ENCODE assay signal across 24 cellular contexts in the genomic region with DNA sequence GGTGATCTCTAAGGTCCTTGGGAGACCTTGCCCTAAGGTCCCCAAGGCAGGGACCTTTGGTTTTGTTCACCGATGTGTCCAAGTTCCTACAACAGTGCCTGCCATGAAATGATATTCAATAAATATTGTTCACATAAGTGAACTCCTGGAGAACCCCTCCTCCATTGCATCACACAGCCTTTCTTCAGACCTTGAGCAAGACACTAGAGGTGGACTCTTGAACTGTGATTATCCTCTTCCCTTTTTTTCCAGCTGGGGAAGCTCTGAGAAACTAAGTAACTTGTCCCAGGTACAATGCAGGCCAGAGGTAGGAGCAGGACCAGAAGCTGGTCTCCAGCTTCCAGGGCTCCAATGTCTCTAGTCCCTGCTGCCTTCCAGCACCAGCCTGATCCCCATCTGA.
"Had no signal": no experiment of that assay in that cellular context is flagged by ENCODE, and none has a peak within 500 bp of the region (broad histone marks: within the 10 kb centered on the region; RNA-seq: fewer than 3 reads in every experiment).

No MANE protein-coding gene starts in this region.

- H3K4me3 Mint-ChIP-seq: activated CD4-positive, alpha-beta memory T cell treated with anti-CD3 and anti-CD28 coated beads, Interleukin-2, amount 10 ng/mL, durations not matched to agents 7 days and 5 days; activated naive CD4-positive, alpha-beta T cell treated with anti-CD3 and anti-CD28 coated beads, Interleukin-2, amount 50 U/mL, for 24 hours; dendritic cell treated with granulocyte-macrophage colony-stimulating factor and Interleukin-4, amounts not matched to agents 40 ng/mL and 50 ng/mL, for 4 days; naive B cell; neural progenitor cell; stimulated activated memory B cell treated with anti-CD40 and anti-IgM and Interleukin-4, amounts not matched to agents 10 μg/mL and 1 μg/mL and 100 μg/mL, for 72 hours; T-helper 17 cell had no signal

- H3K4me3 ChIP-seq: ascending aorta, left lung, lung, neural progenitor cell, psoas muscle, stomach, suprapubic skin, transverse colon, vagina had no signal

- H3K27me3 Mint-ChIP-seq: activated naive CD4-positive, alpha-beta T cell treated with anti-CD3 and anti-CD28 coated beads, Interleukin-2, amount 50 U/mL, for 24 hours; stimulated activated memory B cell treated with anti-CD40 and anti-IgM and Interleukin-4, amounts not matched to agents 10 μg/mL and 1 μg/mL and 100 μg/mL, for 72 hours had no signal

- H3K4me1 Mint-ChIP-seq: activated CD4-positive, alpha-beta memory T cell treated with anti-CD3 and anti-CD28 coated beads, Interleukin-2, amount 10 ng/mL, durations not matched to agents 7 days and 5 days; activated naive CD4-positive, alpha-beta T cell treated with anti-CD3 and anti-CD28 coated beads, Interleukin-2, amount 50 U/mL, for 24 hours had no signal

- H3K9me3 ChIP-seq: ascending aorta, left lung, psoas muscle, stomach, suprapubic skin, transverse colon, vagina had no signal

- H3K36me3 Mint-ChIP-seq: activated naive CD4-positive, alpha-beta T cell treated with anti-CD3 and anti-CD28 coated beads, Interleukin-2, amount 50 U/mL, for 24 hours; naive B cell; neural progenitor cell; stimulated activated memory B cell treated with anti-CD40 and anti-IgM and Interleukin-4, amounts not matched to agents 10 μg/mL and 1 μg/mL and 100 μg/mL, for 72 hours had no signal

- H3K4me1 ChIP-seq: ascending aorta, left lung, psoas muscle, stomach, transverse colon, vagina had no signal

- ATAC-seq: foreskin keratinocyte; left lung; psoas muscle; right cardiac atrium; stimulated activated memory B cell treated with anti-CD40 and anti-IgM and Interleukin-4, amounts not matched to agents 10 μg/mL and 1 μg/mL and 100 μg/mL, for 72 hours; T-helper 17 cell had no signal

- H3K36me3 ChIP-seq: ascending aorta, brain microvascular endothelial cell, left lung, neural progenitor cell, stomach, suprapubic skin, transverse colon, vagina had no signal

- H3K27me3 ChIP-seq: ascending aorta, brain microvascular endothelial cell, neural progenitor cell, vagina had no signal

- DNase-seq: activated CD4-positive, alpha-beta memory T cell treated with anti-CD3 and anti-CD28 coated beads, Interleukin-2, amount 10 ng/mL, durations not matched to agents 7 days and 5 days; activated CD4-positive, alpha-beta T cell treated with anti-CD3 and anti-CD28 coated beads for 48 hours; activated effector memory CD4-positive, alpha-beta T cell treated with anti-CD3 and anti-CD28 coated beads, Interleukin-2, amount 50 U/mL, for 16 hours; brain microvascular endothelial cell; caudate nucleus; effector CD4-positive, alpha-beta T cell; erythroblast; foreskin keratinocyte; naive B cell; psoas muscle; right cardiac atrium; stimulated activated CD4-positive, alpha-beta T cell treated with anti-CD3 and anti-CD28 coated beads, Interleukin-12 subunit alpha, Interleukin-12 subunit beta, amount 100 ng/mL, for 4 hours; stomach; T-helper 17 cell; transverse colon had no signal

- H3K27ac Mint-ChIP-seq: activated CD4-positive, alpha-beta memory T cell treated with anti-CD3 and anti-CD28 coated beads, Interleukin-2, amount 10 ng/mL, durations not matched to agents 7 days and 5 days; activated naive CD4-positive, alpha-beta T cell treated with anti-CD3 and anti-CD28 coated beads, Interleukin-2, amount 50 U/mL, for 24 hours; dendritic cell treated with granulocyte-macrophage colony-stimulating factor and Interleukin-4, amounts not matched to agents 40 ng/mL and 50 ng/mL, for 4 days; neural progenitor cell; stimulated activated memory B cell treated with anti-CD40 and anti-IgM and Interleukin-4, amounts not matched to agents 10 μg/mL and 1 μg/mL and 100 μg/mL, for 72 hours; T-helper 17 cell had no signal

- H3K27ac ChIP-seq: ascending aorta, brain microvascular endothelial cell, foreskin keratinocyte, left lung, neural progenitor cell, psoas muscle, stomach, suprapubic skin, transverse colon, vagina had no signal

- H3K9me3 Mint-ChIP-seq: activated CD4-positive, alpha-beta memory T cell treated with anti-CD3 and anti-CD28 coated beads, Interleukin-2, amount 10 ng/mL, durations not matched to agents 7 days and 5 days; activated naive CD4-positive, alpha-beta T cell treated with anti-CD3 and anti-CD28 coated beads, Interleukin-2, amount 50 U/mL, for 24 hours; dendritic cell treated with granulocyte-macrophage colony-stimulating factor and Interleukin-4, amounts not matched to agents 40 ng/mL and 50 ng/mL, for 4 days; naive B cell; neural progenitor cell; stimulated activated memory B cell treated with anti-CD40 and anti-IgM and Interleukin-4, amounts not matched to agents 10 μg/mL and 1 μg/mL and 100 μg/mL, for 72 hours had no signal
